5 cellular contexts compared by ENCODE assay signal in the genomic region with DNA sequence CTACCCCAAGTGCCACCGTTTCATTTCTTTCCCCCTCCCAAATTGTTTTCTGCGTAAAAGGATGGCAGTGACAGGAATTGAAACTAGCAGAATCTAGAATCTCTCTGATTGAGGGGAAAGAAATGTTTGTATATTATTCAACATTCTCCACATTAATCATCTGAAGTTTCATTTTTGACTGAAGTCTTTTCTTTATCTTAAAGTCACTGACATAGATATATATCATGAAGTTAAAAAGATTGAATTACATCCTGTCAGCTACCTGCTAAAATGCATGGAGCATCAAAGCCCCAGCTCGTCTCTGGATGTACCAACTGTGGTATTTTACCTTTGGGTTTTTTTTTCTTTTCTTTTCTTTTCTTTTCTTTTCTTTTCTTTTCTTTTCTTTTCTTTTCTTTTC.
"Had no signal": no experiment of that assay in that cellular context is flagged by ENCODE, and none has a peak within 500 bp of the region (broad histone marks: within the 10 kb centered on the region; RNA-seq: fewer than 3 reads in every experiment).

No MANE protein-coding gene starts in this region.

- H3K27ac ChIP-seq: GM23248 had no signal

- H3K4me3 ChIP-seq: GM23248 had no signal

- H3K27ac Mint-ChIP-seq: H9 had no signal

- H3K9me3 Mint-ChIP-seq: H9 had no signal

- DNase-seq: GM23248, GOT3, H9, HCEC 1CT, IMR-90 had no signal

- H3K4me3 Mint-ChIP-seq: H9 had no signal
